Comparison of ENCODE assay signal across 1 cellular context in the genomic region with DNA sequence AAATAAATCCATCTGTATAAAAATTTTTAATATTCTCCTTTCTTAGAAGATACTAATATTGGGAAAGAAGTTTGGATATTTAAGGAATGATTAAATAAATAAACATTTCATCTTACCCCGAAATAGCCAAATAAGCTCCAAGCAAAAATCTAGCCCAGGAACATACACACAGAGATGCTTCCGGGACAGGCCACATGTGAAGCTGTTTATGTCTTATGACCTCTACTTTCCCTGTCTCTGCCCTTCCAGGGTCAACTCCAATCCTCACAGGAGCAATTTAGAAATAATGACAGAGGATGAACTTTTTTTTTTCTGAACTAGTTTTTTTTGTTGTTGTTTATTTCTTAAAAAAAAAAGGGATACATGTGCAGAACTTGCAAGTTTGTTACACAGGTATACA.
TF ChIP-seq lines count a peak whose summit lies in the region.

No MANE protein-coding gene starts in this region.

TF ChIP-seq in K562, 482 proteins besides CTCF, POLR2A, EP300 and RAD21 (continued from another document):
- TF ChIP-seq KAT8 (IDR thresholded peaks at IDR 0.05; ENCODE audit: low read depth), result no peak
- TF ChIP-seq HEY1 (CRISPR knock-in tag; IDR thresholded peaks at IDR 0.05; ENCODE audit: borderline replicate concordance), result no peak
